Comparison of ENCODE assay signal across 21 cellular contexts in genomic region chr12:129276408-129277042, GRCh38.
"Had no signal": no experiment of that assay in that cellular context is flagged by ENCODE, and none has a peak within 500 bp of the region (broad histone marks: within the 10 kb centered on the region; RNA-seq: fewer than 3 reads in every experiment).

No MANE protein-coding gene starts in this region.

- H3K27ac ChIP-seq: foreskin keratinocyte, ovary, prostate gland, right atrium auricular region, transverse colon, uterus had no signal

- H3K27me3 ChIP-seq: foreskin keratinocyte, ovary, right atrium auricular region, transverse colon, uterus had no signal

- H3K4me1 ChIP-seq: foreskin keratinocyte, prostate gland, right atrium auricular region, uterus had no signal

- H3K9me3 ChIP-seq: ovary, prostate gland, right atrium auricular region, transverse colon, uterus had no signal

- H3K36me3 ChIP-seq: ovary, prostate gland, right atrium auricular region, transverse colon, uterus had no signal

- DNase-seq: activated B cell treated with CpG ODN at 0.5 μM for 24 hours; activated CD4-positive, alpha-beta T cell treated with anti-CD3 and anti-CD28 coated beads for 4 hours; activated CD4-positive, alpha-beta T cell treated with anti-CD3 and anti-CD28 coated beads, Interleukin-2, amount 50 U/mL, for 48 hours; activated CD8-positive, alpha-beta memory T cell treated with anti-CD3 and anti-CD28 coated beads, Interleukin-2, amount 50 U/mL, for 48 hours; activated naive CD4-positive, alpha-beta T cell; activated T-cell treated with anti-CD3 and anti-CD28 coated beads, Interleukin-2, amount 50 U/mL, for 4 hours; cerebellar nuclear complex; cortex of kidney; foreskin keratinocyte; kidney glomerular epithelial cell; midbrain; natural killer cell; ovary; stimulated activated CD4-positive, alpha-beta T cell treated with anti-CD3 and anti-CD28 coated beads, Interleukin-12 subunit alpha, Interleukin-12 subunit beta, amount 100 ng/mL, for 4 hours; substantia nigra; T1000; transverse colon; uterus had no signal

- FAIRE-seq: endometrium had no signal

- H3K4me3 ChIP-seq: ovary, prostate gland, right atrium auricular region, transverse colon, uterus had no signal
